In the genomic region with DNA sequence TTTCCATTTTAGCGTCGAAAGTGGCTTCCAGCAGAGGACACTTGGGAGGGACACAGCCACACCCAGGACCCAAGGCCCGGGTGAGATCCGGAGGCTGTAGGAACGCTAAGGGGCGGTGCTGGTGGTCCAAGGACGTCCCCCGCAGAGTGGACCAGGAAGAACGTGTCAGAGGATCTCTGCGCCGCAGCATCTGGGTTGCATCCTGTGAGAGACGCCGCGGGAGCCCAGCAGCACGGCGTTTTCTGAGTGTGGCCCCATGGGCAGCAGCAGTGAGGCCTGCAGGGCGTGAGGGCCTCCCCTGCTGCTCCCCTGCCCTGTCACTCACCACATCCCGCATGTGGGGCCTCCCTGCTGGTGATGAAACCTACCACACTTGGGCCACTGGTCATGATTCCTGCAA, we compare ENCODE assay signal across 18 cellular contexts. TPM values are rescaled to one million over a fixed set of nuclear protein-coding genes. Genes with fewer than 3 reads are reported as not detected.
DNase-seq lines count a peak whose midpoint lies in the region; TF ChIP-seq lines count a peak whose summit lies in the region.
"Had no signal": no experiment of that assay in that cellular context is flagged by ENCODE, and none has a peak within 500 bp of the region (broad histone marks: within the 10 kb centered on the region; RNA-seq: fewer than 3 reads in every experiment).

No MANE protein-coding gene starts in this region.

- DNase-seq in GM10248 (ENCODE audit: extremely low spot score) (peak; percentile 10), H7 (peak; percentile 42), NB4 (ENCODE audit: low read depth) (peak; percentile 57), osteoblast (ENCODE audit: insufficient read length, low spot score, missing footprints) (peak; percentile 55), DMS153 treated with DMSO at 0.1 percent for 48 hours (lab: John Stamatoyannopoulos, UW; ENCODE audit: unreplicated experiment) (no peak)
- no peak for DNase-seq in activated CD4-positive, alpha-beta T cell treated with anti-CD3 and anti-CD28 coated beads for 1 hour
- DNase-seq in stimulated activated CD4-positive, alpha-beta T cell treated with anti-CD3 and anti-CD28 coated beads, Interleukin-4, amount 100 ng/mL, for 1 hour, result no peak
- DNase-seq: 8988T; ACHN; BE2C; CD4-positive, alpha-beta T cell; CD8-positive, alpha-beta memory T cell; DMS 273 treated with DMSO at 0.1 percent for 48 hours; GF-D8; HCEC 1CT had no signal

- no peak overlapping the region for H2AFZ ChIP-seq in osteoblast (ENCODE audit: low read length)
- H2AFZ ChIP-seq: GM23338 had no signal

- TF ChIP-seq CTCF in GM10248 (IDR thresholded peaks at IDR 0.05; ENCODE audit: control extremely low read depth, extremely low read depth, low read depth, missing control alignments) (no peak), NB4 (IDR thresholded peaks at IDR 0.05; ENCODE audit: low read depth, low read length) (no peak), osteoblast (IDR thresholded peaks at IDR 0.05; ENCODE audit: extremely low read depth, low read depth, low read length) (no peak)

- peaks cover 8% of the 10 kb centered on the region for H3K4me1 ChIP-seq in osteoblast (ENCODE audit: insufficient read depth, low read length)
- H3K4me1 ChIP-seq: BE2C had no signal

- H4K20me1 ChIP-seq in osteoblast (ENCODE audit: insufficient read depth, low read length), result no peaks in the 10 kb centered on the region

- H3K4me2 ChIP-seq in osteoblast (ENCODE audit: insufficient read depth, low read length), result no peak overlapping the region
- H3K4me2 ChIP-seq: GM23338 had no signal

- CTCF ChIA-PET in GM10248 (lab: Yijun Ruan, JAX), result interaction anchor here (0.7 to 3.6 kb wide), 32 partner anchors 9 to 1768 kb away, joined by 3 to 82 read pairs (median 6); partner anchors contain the start of gene BNIP3

- H3K27ac ChIP-seq in osteoblast (ENCODE audit: low read depth, low read length), result no peak overlapping the region
- H3K27ac ChIP-seq: BLaER1 treated with 17β-estradiol and CSF1 and Interleukin-3, amounts not matched to agents 10 nM and 100 nM had no signal

- no peak for TF ChIP-seq POLR2A in NB4 (IDR thresholded peaks at IDR 0.05; ENCODE audit: extremely low read depth, insufficient read length)

- POLR2A ChIA-PET in GM10248 (lab: Yijun Ruan, JAX), result no interaction called here

- no peaks in the 10 kb centered on the region for H3K36me3 ChIP-seq in H7 (replicated peaks; ENCODE audit: control insufficient read depth, insufficient read depth, low read length)
- no peaks in the 10 kb centered on the region for H3K36me3 ChIP-seq in osteoblast (ENCODE audit: insufficient read depth, low read length)
- H3K36me3 ChIP-seq: BE2C; BLaER1 treated with 17β-estradiol and CSF1 and Interleukin-3, amounts not matched to agents 10 nM and 100 nM had no signal

- H3K79me2 ChIP-seq in osteoblast (ENCODE audit: insufficient read depth, low read length), result no peaks in the 10 kb centered on the region

- no peaks in the 10 kb centered on the region for H3K9me3 ChIP-seq in osteoblast (ENCODE audit: low read depth, low read length)
- H3K9me3 ChIP-seq: A549, BE2C had no signal

- peaks cover 4% of the 10 kb centered on the region for H3K27me3 ChIP-seq in H7 (ENCODE audit: control insufficient read depth, insufficient read depth, low read length)
- peaks cover 14% of the 10 kb centered on the region for H3K27me3 ChIP-seq in osteoblast (ENCODE audit: insufficient read depth, low read length)

- H3K4me3 ChIP-seq in H7 (ENCODE audit: insufficient read depth, low read depth, low read length) (no peak overlapping the region), NB4 (ENCODE audit: low read depth, low read length) (no peak overlapping the region), osteoblast (ENCODE audit: insufficient read depth, low read length) (no peak overlapping the region)
- H3K4me3 ChIP-seq: A549; BLaER1 treated with 17β-estradiol and CSF1 and Interleukin-3, amounts not matched to agents 10 nM and 100 nM; GM23338 had no signal

RNA-seq across cellular contexts. Expression of gene BNIP3, which starts 40.5 kb away (rescaled TPM):
- 129 and 219 TPM in 2 replicates for total RNA-seq in H7 (2014; rRNA removed; shearing (Covaris generic))
- total RNA-seq in osteoblast, result 53.0 and 112 TPM in 2 replicates

RNA-seq across cellular contexts. Expression of gene JAKMIP3, which starts 43.5 kb away (rescaled TPM):
- total RNA-seq in H7 (2014; rRNA removed; shearing (Covaris generic)), result 0.42 and 0.63 TPM in 2 replicates
- 0.29 and 0.36 TPM in 2 replicates for total RNA-seq in osteoblast

Comparison
In these comparisons a context has a peak if more than half of its experiments do, and no peak if none do; other contexts are left out.
1. DNase-seq: peak in GM10248 (single experiment), H7 (single experiment), NB4 (single experiment) and osteoblast (single experiment); none in DMS153 treated with DMSO at 0.1 percent for 48 hours (single experiment), activated CD4-positive, alpha-beta T cell treated with anti-CD3 and anti-CD28 coated beads for 1 hour (single experiment) and stimulated activated CD4-positive, alpha-beta T cell treated with anti-CD3 and anti-CD28 coated beads, Interleukin-4, amount 100 ng/mL, for 1 hour (single experiment).